In genomic region chr12:4562034-4562657, GRCh38 we compare ENCODE assay signal across 9 cellular contexts. TPM values are rescaled to one million over a fixed set of nuclear protein-coding genes. Genes with fewer than 3 reads are reported as not detected.
A peak's percentile ranks its signal among the peaks of the same experiment; 100 is the strongest.
DNase-seq lines count a peak whose midpoint lies in the region; ATAC-seq and TF ChIP-seq lines count a peak whose summit lies in the region.
"Had no signal": no experiment of that assay in that cellular context is flagged by ENCODE, and none has a peak within 500 bp of the region (broad histone marks: within the 10 kb centered on the region; RNA-seq: fewer than 3 reads in every experiment).

DYRK4 (plus strand) TSS chr12:4562208; CDS start chr12:4562246, 38 bp downstream.

- H3K9me2 ChIP-seq in GM23248 (ENCODE audit: insufficient read depth) = no peaks in the 10 kb centered on the region

- H3K27me3 ChIP-seq in GM23248 (replicated peaks; ENCODE audit: insufficient read depth) = no peaks in the 10 kb centered on the region
- peaks cover 0 to 16% (median 0%) of the 10 kb centered on the region in 4 donors for H3K27me3 ChIP-seq in esophagus squamous epithelium
- no peaks in the 10 kb centered on the region for H3K27me3 ChIP-seq in thymus (ENCODE audit: control insufficient read depth, insufficient read depth)

- H3K9ac ChIP-seq in GM23248 = peak within 1 kb of the TSS; percentile 42; the same call in 1 of the 2 replicates

- peak; percentile 74 for DNase-seq in GM23248
- peak; percentile 91 for DNase-seq in SW480 (ENCODE audit: low spot score)
- DNase-seq in esophagus squamous epithelium (lab: John Stamatoyannopoulos, UW) = no peak
- DNase-seq in mesenteric fat pad (ENCODE audit: low spot score) = no peak

- no peaks in the 10 kb centered on the region for H3K36me3 ChIP-seq in GM23248 (ENCODE audit: low read depth)
- H3K36me3 ChIP-seq in esophagus squamous epithelium = no peaks in the 10 kb centered on the region
- peaks cover 14% of the 10 kb centered on the region for H3K36me3 ChIP-seq in thymus (ENCODE audit: control insufficient read depth, insufficient read depth)

- no peaks in the 10 kb centered on the region for H4K20me1 ChIP-seq in GM23248 (ENCODE audit: insufficient read depth)

- in situ Hi-C loops in GM23248 (cut with MboI) = no loop called here

- TF ChIP-seq POLR2A in esophagus squamous epithelium (IDR thresholded peaks at IDR 0.05) = no peak

- H3K9me3 ChIP-seq in GM23248 (ENCODE audit: low read depth) (no peaks in the 10 kb centered on the region), esophagus squamous epithelium (no peaks in the 10 kb centered on the region), thymus (ENCODE audit: control insufficient read depth) (no peaks in the 10 kb centered on the region)

- H3K4me1 ChIP-seq in GM23248 (ENCODE audit: insufficient read depth) (no peaks in the 10 kb centered on the region), esophagus squamous epithelium (peaks cover 6 to 15% (median 8%) of the 10 kb centered on the region in 3 donors), thymus (ENCODE audit: control insufficient read depth, insufficient read depth, low read length) (no peaks in the 10 kb centered on the region)

- TF ChIP-seq CTCF in 22Rv1 (IDR thresholded peaks at IDR 0.05) (peak; percentile 17), esophagus squamous epithelium (IDR thresholded peaks at IDR 0.05) (no peak)

- peak within 1 kb of the TSS; percentile 66 for H3K4me3 ChIP-seq in GM23248
- H3K4me3 ChIP-seq in esophagus squamous epithelium = peak within 1 kb of the TSS in 3 of 4 donors; percentile 23 to 55 (median 36)
- H3K4me3 ChIP-seq in thymus (ENCODE audit: low read length) = no peak within 1 kb of the TSS

- intact Hi-C loops in esophagus squamous epithelium (cut with DNase I) = no loop called here

- H2AFZ ChIP-seq in GM23248 = peak within 1 kb of the TSS; percentile 78

- no peak for ATAC-seq in GM21447 (IDR thresholded peaks at IDR 0.05; ENCODE audit: unreplicated experiment)
- no peak for ATAC-seq in activated CD4-positive, CD25-positive, alpha-beta regulatory T cell treated with anti-CD3 and anti-CD28 coated beads, Interleukin-2, amount 50 U/mL, for 24 hours

- H3K4me2 ChIP-seq in GM23248 (ENCODE audit: unreplicated experiment) = peak within 1 kb of the TSS; percentile 78

- H3F3A ChIP-seq in GM23248 (ENCODE audit: insufficient read depth) = no peaks in the 10 kb centered on the region

- H3K27ac ChIP-seq in 22Rv1 = no peak within 1 kb of the TSS
- H3K27ac ChIP-seq in GM23248 = no peak within 1 kb of the TSS
- no peak within 1 kb of the TSS for H3K27ac ChIP-seq in esophagus squamous epithelium
- no peak within 1 kb of the TSS for H3K27ac ChIP-seq in thymus (ENCODE audit: low read depth)
- H3K27ac ChIP-seq: epithelial cell of prostate had no signal

- 19 to 22% methylated on average over 43 to 44 of the region's 44 CpGs for WGBS in GM23248 (ENCODE audit: low coverage in 1 of 2, low lambda C conversion rate in 2 of 2, missing lambda C conversion rate in 2 of 2), 2 experiments
- WGBS in esophagus squamous epithelium, 2 donors = 14 to 35% methylated on average over 14 to 21 of the region's 44 CpGs
- 37% methylated on average over 44 of the region's 44 CpGs for WGBS in thymus

- no peaks in the 10 kb centered on the region for H3K79me2 ChIP-seq in GM23248 (ENCODE audit: insufficient read depth)

RNA-seq across cellular contexts. Expression of gene DYRK4, which starts in this region (rescaled TPM):
- 63.3 and 78.3 TPM in 2 replicates for total RNA-seq in GM23248 (2014; rRNA removed; shearing (Covaris generic))
- polyA plus RNA-seq in GM23248 (2016; fragmentation: Nextera tagmentation; extraction: Ambion mirVana) (64.0 and 64.5 TPM in 2 replicates), thymus (50.5 TPM)
- total RNA-seq in esophagus squamous epithelium (10 to 100 TPM; 13.0 to 32.6 (median 18.1) TPM), mesenteric fat pad (14.9 TPM)

Comparison
In these comparisons a context has a peak if more than half of its experiments do, and no peak if none do; other contexts are left out.
1. DNase-seq: peak in GM23248 (single experiment) and SW480 (single experiment); none in esophagus squamous epithelium (single experiment) and mesenteric fat pad (single experiment).